In the genomic region with DNA sequence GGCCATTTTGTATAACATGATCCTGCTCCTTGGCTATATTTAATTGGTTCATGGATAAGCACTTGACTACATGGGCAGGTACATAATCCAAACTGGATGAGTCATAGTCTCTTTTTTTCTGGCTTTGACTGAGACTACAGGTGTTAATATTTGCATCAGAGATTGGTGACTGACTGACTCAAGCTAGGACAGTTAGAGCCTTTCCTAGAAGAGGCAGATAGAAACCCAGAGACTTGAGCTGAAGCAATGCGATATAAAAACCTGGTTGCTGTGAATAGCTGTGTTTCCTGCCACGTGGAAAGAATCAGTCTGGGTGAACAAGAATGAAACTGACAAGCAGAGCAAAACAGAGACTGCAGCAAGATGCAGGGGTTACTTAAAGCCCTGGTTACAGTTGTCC, we compare ENCODE assay signal across 9 cellular contexts.
DNase-seq lines count a peak whose midpoint lies in the region; ATAC-seq lines count a peak whose summit lies in the region.
"Had no signal": no experiment of that assay in that cellular context is flagged by ENCODE, and none has a peak within 500 bp of the region (broad histone marks: within the 10 kb centered on the region; RNA-seq: fewer than 3 reads in every experiment).

No MANE protein-coding gene starts in this region.

- H3K36me3 Mint-ChIP-seq in CD8-positive, alpha-beta memory T cell, result peaks cover 0 to 9% (median 0%) of the 10 kb centered on the region in 3 donors

- H3K4me1 Mint-ChIP-seq in CD8-positive, alpha-beta memory T cell, result peaks cover 11 to 18% (median 12%) of the 10 kb centered on the region in 3 donors

- H3K4me3 ChIP-seq in CD8-positive, alpha-beta memory T cell (ENCODE audit: low read length), result no peak overlapping the region
- H3K4me3 ChIP-seq: esophagus muscularis mucosa had no signal

- H3K27ac Mint-ChIP-seq in CD8-positive, alpha-beta memory T cell, result peak overlapping the region in 3 of 8 donors; percentile 22 to 89 (median 43)

- ATAC-seq in GM18868 (IDR thresholded peaks at IDR 0.05; ENCODE audit: unreplicated experiment) (peak; percentile 94), GM21526 (IDR thresholded peaks at IDR 0.05; ENCODE audit: low FRiP score, unreplicated experiment) (peak; percentile 93), HG03469 (IDR thresholded peaks at IDR 0.05; ENCODE audit: unreplicated experiment) (peak; percentile 80)

- DNase-seq in fibroblast of peridontal ligament (ENCODE audit: extremely low read depth) (peak; percentile 11), NOMO-1 treated with DMSO at 0.1 percent for 48 hours (lab: John Stamatoyannopoulos, UW; ENCODE audit: unreplicated experiment) (no peak), germinal center (ENCODE audit: low spot score) (no peak), mucosa of gallbladder (ENCODE audit: low spot score) (no peak)
- DNase-seq in CD8-positive, alpha-beta memory T cell, result no peak

- no peaks in the 10 kb centered on the region for H3K27me3 Mint-ChIP-seq in CD8-positive, alpha-beta memory T cell

- H3K4me3 Mint-ChIP-seq in CD8-positive, alpha-beta memory T cell, result peak overlapping the region in 1 of 7 donors; percentile 4

- no peaks in the 10 kb centered on the region for H3K9me3 ChIP-seq in CD8-positive, alpha-beta memory T cell (ENCODE audit: low read length)
- H3K9me3 ChIP-seq: esophagus muscularis mucosa had no signal

- POLR2A ChIA-PET in CD8-positive, alpha-beta memory T cell (lab: Charles Lee), result no interaction called here

- CTCF ChIA-PET in CD8-positive, alpha-beta memory T cell (lab: Charles Lee), result no interaction called here

- no peak overlapping the region for H3K27ac ChIP-seq in CD8-positive, alpha-beta memory T cell (ENCODE audit: low read depth, low read length)
- H3K27ac ChIP-seq: esophagus muscularis mucosa had no signal

- H3K36me3 ChIP-seq in CD8-positive, alpha-beta memory T cell (ENCODE audit: insufficient read depth, low read length), result no peaks in the 10 kb centered on the region
- H3K36me3 ChIP-seq: esophagus muscularis mucosa had no signal

- peaks cover 0 to 8% (median 5%) of the 10 kb centered on the region in 5 donors for H3K9me3 Mint-ChIP-seq in CD8-positive, alpha-beta memory T cell

- no peaks in the 10 kb centered on the region for H3K27me3 ChIP-seq in CD8-positive, alpha-beta memory T cell (ENCODE audit: insufficient read depth, low read length, poor library complexity, severe bottlenecking)

- no peaks in the 10 kb centered on the region for H3K4me1 ChIP-seq in CD8-positive, alpha-beta memory T cell (ENCODE audit: insufficient read depth, low read length)
- H3K4me1 ChIP-seq: esophagus muscularis mucosa had no signal
